In the genomic region with DNA sequence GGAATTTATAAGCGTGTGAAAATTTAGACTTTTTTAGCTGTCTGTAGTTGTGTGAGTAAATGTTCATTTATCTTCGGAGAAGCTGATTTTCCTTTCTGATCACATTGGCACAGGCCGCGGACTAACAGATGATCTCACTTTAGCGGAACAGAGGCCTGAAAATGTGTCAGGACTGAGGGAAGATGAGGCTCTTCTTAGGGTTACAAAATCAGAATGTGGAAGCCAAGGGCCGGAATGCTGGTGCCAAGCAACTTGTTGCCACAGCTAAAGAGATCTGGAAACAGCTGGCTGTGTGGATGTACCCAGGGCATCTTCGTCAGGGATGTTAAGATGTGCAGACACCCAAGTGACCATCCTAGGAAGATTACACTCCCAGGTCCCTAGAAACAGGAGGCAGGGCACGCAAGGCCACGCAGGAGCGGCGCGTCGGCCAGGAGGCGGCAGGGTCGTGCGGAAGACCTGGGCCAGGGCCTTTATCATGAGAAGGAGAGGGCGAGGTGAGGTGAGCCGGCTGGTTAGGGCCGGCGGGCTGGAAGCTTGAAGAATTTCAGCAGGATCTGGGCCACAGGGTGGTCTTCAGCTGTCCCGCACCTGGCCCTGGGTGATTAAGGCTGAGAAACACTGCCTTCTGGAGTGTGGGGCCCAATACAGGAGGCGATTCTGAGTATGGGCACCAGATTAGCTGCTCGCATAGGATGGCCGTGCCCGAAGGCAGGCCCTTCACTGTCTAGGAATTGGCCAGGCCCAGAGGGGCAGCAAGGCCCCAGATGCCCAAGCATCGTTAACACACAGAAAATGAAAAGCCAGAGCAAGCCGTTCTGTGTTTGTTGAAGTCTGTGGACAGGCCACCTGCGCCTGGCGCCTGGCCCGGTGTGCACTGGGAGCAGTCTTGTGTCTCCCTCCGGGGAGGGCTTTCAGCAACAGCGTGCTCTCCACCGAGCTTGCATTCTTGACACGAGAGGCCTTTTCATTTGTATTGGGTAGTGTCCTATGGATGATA, we compare ENCODE assay signal across 1 cellular context.
TF ChIP-seq lines count a peak whose summit lies in the region.

No MANE protein-coding gene starts in this region.

TF ChIP-seq in IMR-90, 13 proteins besides CTCF, POLR2A, EP300 and RAD21:
- TF ChIP-seq, protein P1, sequence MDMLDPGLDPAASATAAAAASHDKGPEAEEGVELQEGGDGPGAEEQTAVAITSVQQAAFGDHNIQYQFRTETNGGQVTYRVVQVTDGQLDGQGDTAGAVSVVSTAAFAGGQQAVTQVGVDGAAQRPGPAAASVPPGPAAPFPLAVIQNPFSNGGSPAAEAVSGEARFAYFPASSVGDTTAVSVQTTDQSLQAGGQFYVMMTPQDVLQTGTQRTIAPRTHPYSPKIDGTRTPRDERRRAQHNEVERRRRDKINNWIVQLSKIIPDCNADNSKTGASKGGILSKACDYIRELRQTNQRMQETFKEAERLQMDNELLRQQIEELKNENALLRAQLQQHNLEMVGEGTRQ (IDR thresholded peaks at IDR 0.05; ENCODE audit: low read depth, low read length) = no peak
- TF ChIP-seq RFX5 (IDR thresholded peaks at IDR 0.05; ENCODE audit: low read depth, low read length) (no peak), MAFK (IDR thresholded peaks at IDR 0.05; ENCODE audit: low read depth, low read length) (no peak), SMC3 (IDR thresholded peaks at IDR 0.05; ENCODE audit: low read depth, low read length) (no peak), CEBPB (IDR thresholded peaks at IDR 0.05; ENCODE audit: low read depth, low read length) (no peak), FOS (IDR thresholded peaks at IDR 0.05; ENCODE audit: low read depth, low read length) (no peak), MAZ (IDR thresholded peaks at IDR 0.05; ENCODE audit: borderline replicate concordance, low read depth, low read length) (no peak), ELK1 (IDR thresholded peaks at IDR 0.05; ENCODE audit: borderline replicate concordance, low read depth, low read length) (no peak), RCOR1 (IDR thresholded peaks at IDR 0.05; ENCODE audit: insufficient replicate concordance, low read length) (no peak), MXI1 (IDR thresholded peaks at IDR 0.05; ENCODE audit: borderline replicate concordance, low read depth, low read length) (no peak), CHD1 (IDR thresholded peaks at IDR 0.05; ENCODE audit: low read depth, low read length) (no peak), NFE2L2 (IDR thresholded peaks at IDR 0.05; ENCODE audit: low read depth, low read length) (no peak), BHLHE40 (IDR thresholded peaks at IDR 0.05; ENCODE audit: low read depth, low read length) (no peak)
